23 cellular contexts compared by ENCODE assay signal in the genomic region with DNA sequence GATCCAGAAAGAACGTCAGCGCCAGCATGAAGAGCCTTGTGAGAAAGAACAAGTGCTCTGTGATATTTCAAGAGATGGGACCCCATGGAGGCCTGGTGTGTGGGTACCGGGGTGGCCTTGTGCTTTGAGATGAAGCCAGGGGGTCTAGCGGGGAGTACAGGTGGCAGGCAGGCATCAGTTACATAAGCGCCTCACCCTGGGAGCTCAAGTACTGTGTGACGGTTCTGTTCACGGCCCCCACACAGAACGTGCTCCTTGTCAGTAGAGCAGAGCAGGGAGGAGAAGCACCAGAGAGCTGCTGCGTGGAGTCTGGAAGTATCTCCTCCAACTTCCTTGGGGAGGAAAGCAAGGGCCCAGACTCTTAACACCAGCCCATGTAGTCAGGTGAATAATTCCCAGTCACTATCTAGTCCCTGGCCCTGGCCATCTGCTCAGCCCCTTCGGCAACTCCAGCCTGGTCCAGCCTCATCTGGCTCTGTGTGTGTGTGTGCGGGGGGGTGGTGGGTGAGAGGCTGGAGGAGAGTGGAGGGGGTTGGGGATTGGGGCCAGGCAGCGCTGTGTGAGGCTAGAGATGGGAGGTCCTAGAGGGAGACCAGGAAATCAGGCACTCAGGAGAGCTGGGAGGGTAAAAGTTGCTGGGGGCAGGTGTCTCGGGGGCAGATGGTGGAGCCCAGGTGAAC. TPM values are rescaled to one million over a fixed set of nuclear protein-coding genes. Genes with fewer than 3 reads are reported as not detected.
DNase-seq lines count a peak whose midpoint lies in the region; ATAC-seq and TF ChIP-seq lines count a peak whose summit lies in the region.
"Had no signal": no experiment of that assay in that cellular context is flagged by ENCODE, and none has a peak within 500 bp of the region (broad histone marks: within the 10 kb centered on the region; RNA-seq: fewer than 3 reads in every experiment).

No MANE protein-coding gene starts in this region.

- no peak overlapping the region for H3K4me3 Mint-ChIP-seq in activated CD8-positive, alpha-beta T cell treated with anti-CD3 and anti-CD28 coated beads for 36 hours
- no peak overlapping the region for H3K4me3 Mint-ChIP-seq in activated CD8-positive, alpha-beta T cell treated with anti-CD3 and anti-CD28 coated beads, Interleukin-2, amount 10 ng/mL, durations not matched to agents 7 days and 5 days
- H3K4me3 Mint-ChIP-seq: H9, IgD-negative memory B cell had no signal

- H3K4me3 ChIP-seq in mucosa of rectum (ENCODE audit: low read length in 2 of 2) (no peak overlapping the region), thyroid gland (replicated peaks in 1 of 3) (no peak overlapping the region), heart left ventricle (no peak overlapping the region), HAP-1 (no peak overlapping the region)
- H3K4me3 ChIP-seq: SK-N-MC had no signal

- H3K36me3 Mint-ChIP-seq in activated CD8-positive, alpha-beta T cell treated with anti-CD3 and anti-CD28 coated beads for 36 hours (ENCODE audit: low read depth) = peaks cover 57% of the 10 kb centered on the region
- peaks cover 61% of the 10 kb centered on the region for H3K36me3 Mint-ChIP-seq in activated CD8-positive, alpha-beta T cell treated with anti-CD3 and anti-CD28 coated beads, Interleukin-2, amount 10 ng/mL, durations not matched to agents 7 days and 5 days (ENCODE audit: low read depth)

- H3K27me3 ChIP-seq in mucosa of rectum (ENCODE audit: control insufficient read depth in 2 of 2, insufficient read depth in 2 of 2, low read length in 2 of 2) = no peaks in the 10 kb centered on the region
- H3K27me3 ChIP-seq in thyroid gland = no peaks in the 10 kb centered on the region
- H3K27me3 ChIP-seq in heart left ventricle = no peaks in the 10 kb centered on the region
- H3K27me3 ChIP-seq in HAP-1 (ENCODE audit: low read depth) = no peaks in the 10 kb centered on the region

- in situ Hi-C loops in HAP-1 (cut with MboI; ENCODE audit: low sequenced_read_pairs) = loop anchor here (5.0 to 10.0 kb wide), 2 partner anchors 150 to 692 kb away; no protein-coding TSS in a partner anchor

- H3K9ac ChIP-seq in mucosa of rectum (ENCODE audit: low read depth in 1 of 2, low read length in 2 of 2) = peak overlapping the region in 1 of 2 donors; percentile 13

- no peak for TF ChIP-seq CTCF in activated CD8-positive, alpha-beta T cell treated with anti-CD3 and anti-CD28 coated beads for 36 hours (IDR thresholded peaks at IDR 0.05)
- TF ChIP-seq CTCF in thyroid gland (IDR thresholded peaks at IDR 0.05) = no peak
- TF ChIP-seq CTCF in heart left ventricle (IDR thresholded peaks at IDR 0.05) = no peak

- H3K4me1 Mint-ChIP-seq in activated CD8-positive, alpha-beta T cell treated with anti-CD3 and anti-CD28 coated beads for 36 hours (ENCODE audit: low read depth) = no peaks in the 10 kb centered on the region
- no peaks in the 10 kb centered on the region for H3K4me1 Mint-ChIP-seq in activated CD8-positive, alpha-beta T cell treated with anti-CD3 and anti-CD28 coated beads, Interleukin-2, amount 10 ng/mL, durations not matched to agents 7 days and 5 days (ENCODE audit: low read depth)

- intact Hi-C loops in activated CD8-positive, alpha-beta T cell treated with anti-CD3 and anti-CD28 coated beads for 36 hours (cut with micrococcal nuclease) = no loop called here
- intact Hi-C loops in thyroid gland (cut with DNase I) (no loop called here), heart left ventricle (cut with DNase I) (loop anchor here in 8 of 10 donors (2.0 to 10.0 kb wide), 8 partner anchors 80 to 692 kb away; no protein-coding TSS in a partner anchor)

- H3K9me3 ChIP-seq in mucosa of rectum (ENCODE audit: control insufficient read depth in 2 of 2, low read length in 2 of 2) (peaks cover 0 to 6% of the 10 kb centered on the region in 2 donors), thyroid gland (no peaks in the 10 kb centered on the region), heart left ventricle (peaks cover 0 to 17% (median 11%) of the 10 kb centered on the region in 12 donors), HAP-1 (no peaks in the 10 kb centered on the region)

- H3K4me1 ChIP-seq in mucosa of rectum (ENCODE audit: control insufficient read depth in 2 of 2, insufficient read depth in 2 of 2, low read length in 2 of 2) = peaks cover 4 to 16% of the 10 kb centered on the region in 2 donors
- peaks cover 6 to 14% of the 10 kb centered on the region in 2 donors for H3K4me1 ChIP-seq in thyroid gland
- H3K4me1 ChIP-seq in heart left ventricle = peaks cover 0 to 13% (median 7%) of the 10 kb centered on the region in 12 donors
- H3K4me1 ChIP-seq in HAP-1 = no peaks in the 10 kb centered on the region

- peaks cover 7% of the 10 kb centered on the region for H3K9me3 Mint-ChIP-seq in activated CD8-positive, alpha-beta T cell treated with anti-CD3 and anti-CD28 coated beads for 36 hours
- peaks cover 5% of the 10 kb centered on the region for H3K9me3 Mint-ChIP-seq in activated CD8-positive, alpha-beta T cell treated with anti-CD3 and anti-CD28 coated beads, Interleukin-2, amount 10 ng/mL, durations not matched to agents 7 days and 5 days (ENCODE audit: insufficient read depth)

- H3K27me3 Mint-ChIP-seq in activated CD8-positive, alpha-beta T cell treated with anti-CD3 and anti-CD28 coated beads for 36 hours = no peaks in the 10 kb centered on the region
- no peaks in the 10 kb centered on the region for H3K27me3 Mint-ChIP-seq in activated CD8-positive, alpha-beta T cell treated with anti-CD3 and anti-CD28 coated beads, Interleukin-2, amount 10 ng/mL, durations not matched to agents 7 days and 5 days (ENCODE audit: low read depth)
- H3K27me3 Mint-ChIP-seq: IgD-negative memory B cell had no signal

- no peak for TF ChIP-seq POLR2A in thyroid gland (IDR thresholded peaks at IDR 0.05)
- TF ChIP-seq POLR2A in heart left ventricle (IDR thresholded peaks at IDR 0.05) = no peak

- 80 to 87% methylated on average over 12 to 13 of the region's 13 CpGs for WGBS in thyroid gland, 2 donors
- 96 to 97% (median 96%) methylated on average over 13 of the region's 13 CpGs for WGBS in heart left ventricle, 4 donors

- ATAC-seq in activated CD8-positive, alpha-beta T cell treated with anti-CD3 and anti-CD28 coated beads for 36 hours = no peak
- no peak for ATAC-seq in activated CD8-positive, alpha-beta T cell treated with anti-CD3 and anti-CD28 coated beads, Interleukin-2, amount 10 ng/mL, durations not matched to agents 7 days and 5 days
- ATAC-seq in heart left ventricle = no peak
- no peak for ATAC-seq in GM19397 (IDR thresholded peaks at IDR 0.05; ENCODE audit: unreplicated experiment)

- H3K36me3 ChIP-seq in mucosa of rectum (ENCODE audit: control insufficient read depth in 2 of 2, insufficient read depth in 2 of 2, low read length in 2 of 2) (peaks cover 0 to 2% of the 10 kb centered on the region in 2 donors), thyroid gland (no peaks in the 10 kb centered on the region), heart left ventricle (peaks cover 0 to 9% (median 0%) of the 10 kb centered on the region in 9 donors), HAP-1 (replicated peaks) (peaks cover 50% of the 10 kb centered on the region)

- POLR2A ChIA-PET in activated CD8-positive, alpha-beta T cell treated with anti-CD3 and anti-CD28 coated beads for 36 hours (lab: Charles Lee) = interaction anchor here (1.3 to 16.6 kb wide), 2 partner anchors 24 to 56 kb away, joined by 3 to 237 read pairs; no protein-coding TSS in a partner anchor
- POLR2A ChIA-PET in activated CD8-positive, alpha-beta T cell treated with anti-CD3 and anti-CD28 coated beads, Interleukin-2, amount 10 ng/mL, durations not matched to agents 7 days and 5 days (lab: Charles Lee) = interaction anchor here (1.0 kb wide), 1 partner anchor 29 kb away, joined by 3 read pairs; no protein-coding TSS in a partner anchor

- DNase-seq in activated CD8-positive, alpha-beta T cell treated with anti-CD3 and anti-CD28 coated beads for 36 hours = no peak
- no peak for DNase-seq in activated CD8-positive, alpha-beta T cell treated with anti-CD3 and anti-CD28 coated beads, Interleukin-2, amount 10 ng/mL, durations not matched to agents 7 days and 5 days
- peak in 50 of 61 donors; percentile 7 to 92 (median 56) for DNase-seq in caudate nucleus (lab: John Stamatoyannopoulos, UW)
- DNase-seq in thyroid gland = peak; percentile 19 to 22
- DNase-seq in heart left ventricle = no peak
- DNase-seq in HAP-1 (ENCODE audit: low spot score in 2 of 2) = no peak
- DNase-seq: AML-193; DND-41; H9; Kasumi-1; NCI-H1092 treated with DMSO at 0.1 percent for 48 hours; NCI-H1694; NCI-H2081 treated with DMSO at 0.1 percent for 48 hours; NCI-H510A; NCI-H748 treated with DMSO at 0.1 percent for 48 hours; NK-92 treated with Interleukin-12 subunit alpha and Interleukin-12 subunit beta, amount 100 ng/mL, for 24 hours; Right ventricle myocardium superior had no signal

- peak overlapping the region; percentile 78 for H3K27ac ChIP-seq in caudate nucleus (ENCODE audit: low read depth, low read length)
- peak overlapping the region; percentile 6 to 32 for H3K27ac ChIP-seq in mucosa of rectum (ENCODE audit: low read depth in 2 of 2, low read length in 2 of 2)
- H3K27ac ChIP-seq in thyroid gland = no peak overlapping the region
- peak overlapping the region in 1 of 12 donors; percentile 67 for H3K27ac ChIP-seq in heart left ventricle
- H3K27ac ChIP-seq: 22Rv1, HL-60, SK-N-MC had no signal

- H3K27ac Mint-ChIP-seq in activated CD8-positive, alpha-beta T cell treated with anti-CD3 and anti-CD28 coated beads for 36 hours = peak overlapping the region; percentile 30
- no peak overlapping the region for H3K27ac Mint-ChIP-seq in activated CD8-positive, alpha-beta T cell treated with anti-CD3 and anti-CD28 coated beads, Interleukin-2, amount 10 ng/mL, durations not matched to agents 7 days and 5 days
- H3K27ac Mint-ChIP-seq: H9 had no signal

- CTCF ChIA-PET in activated CD8-positive, alpha-beta T cell treated with anti-CD3 and anti-CD28 coated beads for 36 hours (lab: Charles Lee) = interaction anchor here (1.8 to 5.4 kb wide), 2 partner anchors 9 to 12 kb away, joined by 7 to 29 read pairs; no protein-coding TSS in a partner anchor
- CTCF ChIA-PET in activated CD8-positive, alpha-beta T cell treated with anti-CD3 and anti-CD28 coated beads, Interleukin-2, amount 10 ng/mL, durations not matched to agents 7 days and 5 days (lab: Charles Lee) = interaction anchor here (0.6 to 3.0 kb wide), 3 partner anchors 13 to 151 kb away, joined by 3 to 16 read pairs (median 3); no protein-coding TSS in a partner anchor

RNA-seq across cellular contexts. Expression of a gene that starts 32.4 kb away (rescaled TPM):
- 100 to 1,000 TPM; 318 to 319 TPM for total RNA-seq in activated CD8-positive, alpha-beta T cell treated with anti-CD3 and anti-CD28 coated beads for 36 hours
- total RNA-seq in activated CD8-positive, alpha-beta T cell treated with anti-CD3 and anti-CD28 coated beads, Interleukin-2, amount 10 ng/mL, durations not matched to agents 7 days and 5 days = 100 to 1,000 TPM; 275 to 287 TPM
- total RNA-seq in thyroid gland (10 to 100 TPM; 16.7 to 34.7 (median 25.1) TPM), heart left ventricle (10 to 100 TPM in 5 of 9 donors, 1 to 10 TPM in 4; 7.3 to 30.2 (median 12.3) TPM)
- polyA plus RNA-seq in heart left ventricle = 10 to 100 TPM in 1 of 2 donors, 1 to 10 TPM in 1; 5.9 to 14.0 TPM

RNA-seq across cellular contexts. Expression of a gene that starts 51.5 kb away (rescaled TPM):
- under 1 TPM in 1 of 2 experiments, not detected in 1; 0.22 TPM for total RNA-seq in activated CD8-positive, alpha-beta T cell treated with anti-CD3 and anti-CD28 coated beads for 36 hours
- total RNA-seq in activated CD8-positive, alpha-beta T cell treated with anti-CD3 and anti-CD28 coated beads, Interleukin-2, amount 10 ng/mL, durations not matched to agents 7 days and 5 days = under 1 TPM; 0.34 to 0.68 TPM
- total RNA-seq in thyroid gland = 10 to 100 TPM in 1 of 4 donors, 1 to 10 TPM in 3; 5.2 to 13.0 (median 6.9) TPM
- 100 to 1,000 TPM in 1 of 9 donors, 10 to 100 TPM in 2, 1 to 10 TPM in 6; 2.6 to 126 (median 5.2) TPM for total RNA-seq in heart left ventricle
- polyA plus RNA-seq in heart left ventricle = 1 to 10 TPM; 2.4 to 4.8 TPM

Comparison
In these comparisons a context has a peak if more than half of its experiments do, and no peak if none do; other contexts are left out.
1. DNase-seq: peak in caudate nucleus (50 of 61) and thyroid gland (2 of 2); none in activated CD8-positive, alpha-beta T cell treated with anti-CD3 and anti-CD28 coated beads for 36 hours (single experiment), activated CD8-positive, alpha-beta T cell treated with anti-CD3 and anti-CD28 coated beads, Interleukin-2, amount 10 ng/mL, durations not matched to agents 7 days and 5 days (single experiment), heart left ventricle (0 of 5) and HAP-1 (0 of 2).
2. H3K27ac ChIP-seq: peak in caudate nucleus (single experiment) and mucosa of rectum (2 of 2); none in thyroid gland (0 of 3).
3. RNA of a gene that starts 32.4 kb away (total RNA-seq): 318 to 319 TPM in activated CD8-positive, alpha-beta T cell treated with anti-CD3 and anti-CD28 coated beads for 36 hours and 275 to 287 TPM in activated CD8-positive, alpha-beta T cell treated with anti-CD3 and anti-CD28 coated beads, Interleukin-2, amount 10 ng/mL, durations not matched to agents 7 days and 5 days; 16.7 to 34.7 TPM in thyroid gland and 7.3 to 30.2 TPM in heart left ventricle; every median in the first group is over 4 times any median in the second.
4. intact Hi-C loops: an anchor here in heart left ventricle (2.0 to 10.0 kb wide); none called in activated CD8-positive, alpha-beta T cell treated with anti-CD3 and anti-CD28 coated beads for 36 hours and thyroid gland.